In genomic region chr3:43093006-43093405, GRCh38 we compare ENCODE assay signal across 24 cellular contexts.
"Had no signal": no experiment of that assay in that cellular context is flagged by ENCODE, and none has a peak within 500 bp of the region (broad histone marks: within the 10 kb centered on the region; RNA-seq: fewer than 3 reads in every experiment).

No MANE protein-coding gene starts in this region.

- H3K27me3 ChIP-seq: ovary, right atrium auricular region, stomach, tibial artery, upper lobe of right lung had no signal

- H3K4me3 Mint-ChIP-seq: memory B cell; naive thymus-derived CD4-positive, alpha-beta T cell; natural killer cell treated with Interleukin-12 subunit alpha and Interleukin-12 subunit beta and Interleukin-15 and Interleukin-18, amount 100 ng/mL, for 72 hours; stimulated activated naive B cell treated with anti-CD40 and anti-IgM and Interleukin-4, amounts not matched to agents 10 μg/mL and 1 μg/mL and 100 μg/mL, for 72 hours had no signal

- H3K27me3 Mint-ChIP-seq: natural killer cell treated with Interleukin-12 subunit alpha and Interleukin-12 subunit beta and Interleukin-15 and Interleukin-18, amount 100 ng/mL, for 72 hours; progenitor cell of endocrine pancreas; stimulated activated naive B cell treated with anti-CD40 and anti-IgM and Interleukin-4, amounts not matched to agents 10 μg/mL and 1 μg/mL and 100 μg/mL, for 72 hours had no signal

- H3K27ac ChIP-seq: left ventricle myocardium inferior, ovary, right atrium auricular region, skin epidermis, stomach, thoracic aorta, tibial artery, upper lobe of right lung had no signal

- H3K9me3 Mint-ChIP-seq: memory B cell; naive thymus-derived CD4-positive, alpha-beta T cell; natural killer cell treated with Interleukin-12 subunit alpha and Interleukin-12 subunit beta and Interleukin-15 and Interleukin-18, amount 100 ng/mL, for 72 hours; stimulated activated naive B cell treated with anti-CD40 and anti-IgM and Interleukin-4, amounts not matched to agents 10 μg/mL and 1 μg/mL and 100 μg/mL, for 72 hours had no signal

- DNase-seq: islet precursor cell; left ventricle myocardium inferior; mucosa of descending colon; naive thymus-derived CD4-positive, alpha-beta T cell; ovary; stimulated activated CD4-positive, alpha-beta T cell treated with anti-CD3 and anti-CD28 coated beads, Interleukin-12 subunit alpha, Interleukin-12 subunit beta, amount 100 ng/mL, for 4 hours; stimulated activated CD4-positive, alpha-beta T cell treated with anti-CD3 and anti-CD28 coated beads, Interleukin-15, amount 100 ng/mL, for 24 hours; stimulated activated CD4-positive, alpha-beta T cell treated with anti-CD3 and anti-CD28 coated beads, Interleukin-2, amount 100 ng/mL, for 24 hours; stimulated activated CD4-positive, alpha-beta T cell treated with anti-CD3 and anti-CD28 coated beads, Interleukin-4, amount 100 ng/mL, for 1 hour; stimulated activated naive B cell treated with anti-CD40 and anti-IgM and Interleukin-4, amounts not matched to agents 10 μg/mL and 1 μg/mL and 100 μg/mL, for 72 hours; stimulated activated naive CD8-positive, alpha-beta T cell treated with anti-CD3 and anti-CD28 coated beads, Interleukin-15, Interleukin-2, amounts not matched to agents 100 U/mL and 50 U/mL, for 24 hours; stomach; tibial artery; trophoblast cell; upper lobe of right lung had no signal

- H3K9me3 ChIP-seq: left ventricle myocardium inferior, mucosa of descending colon, ovary, right atrium auricular region, stomach, thoracic aorta, tibial artery, upper lobe of right lung had no signal

- H3K27ac Mint-ChIP-seq: memory B cell; natural killer cell treated with Interleukin-12 subunit alpha and Interleukin-12 subunit beta and Interleukin-15 and Interleukin-18, amount 100 ng/mL, for 72 hours; progenitor cell of endocrine pancreas; stimulated activated naive B cell treated with anti-CD40 and anti-IgM and Interleukin-4, amounts not matched to agents 10 μg/mL and 1 μg/mL and 100 μg/mL, for 72 hours had no signal

- H3K36me3 ChIP-seq: ovary, right atrium auricular region, stomach, thoracic aorta, tibial artery, upper lobe of right lung had no signal

- ATAC-seq: mucosa of descending colon; naive thymus-derived CD4-positive, alpha-beta T cell; natural killer cell treated with Interleukin-12 subunit alpha and Interleukin-12 subunit beta and Interleukin-15 and Interleukin-18, amount 100 ng/mL, for 72 hours; sciatic nerve; stimulated activated naive B cell treated with anti-CD40 and anti-IgM and Interleukin-4, amounts not matched to agents 10 μg/mL and 1 μg/mL and 100 μg/mL, for 72 hours; stimulated activated naive CD8-positive, alpha-beta T cell treated with anti-CD3 and anti-CD28 coated beads, Interleukin-15, Interleukin-2, amounts not matched to agents 100 U/mL and 50 U/mL, for 24 hours; upper lobe of right lung had no signal

- H3K36me3 Mint-ChIP-seq: natural killer cell treated with Interleukin-12 subunit alpha and Interleukin-12 subunit beta and Interleukin-15 and Interleukin-18, amount 100 ng/mL, for 72 hours had no signal

- H3K4me3 ChIP-seq: left ventricle myocardium inferior, lung, mucosa of descending colon, ovary, right atrium auricular region, skin epidermis, stomach, thoracic aorta, tibial artery, upper lobe of right lung had no signal

- FAIRE-seq: urothelium cell line had no signal
